In the genomic region with DNA sequence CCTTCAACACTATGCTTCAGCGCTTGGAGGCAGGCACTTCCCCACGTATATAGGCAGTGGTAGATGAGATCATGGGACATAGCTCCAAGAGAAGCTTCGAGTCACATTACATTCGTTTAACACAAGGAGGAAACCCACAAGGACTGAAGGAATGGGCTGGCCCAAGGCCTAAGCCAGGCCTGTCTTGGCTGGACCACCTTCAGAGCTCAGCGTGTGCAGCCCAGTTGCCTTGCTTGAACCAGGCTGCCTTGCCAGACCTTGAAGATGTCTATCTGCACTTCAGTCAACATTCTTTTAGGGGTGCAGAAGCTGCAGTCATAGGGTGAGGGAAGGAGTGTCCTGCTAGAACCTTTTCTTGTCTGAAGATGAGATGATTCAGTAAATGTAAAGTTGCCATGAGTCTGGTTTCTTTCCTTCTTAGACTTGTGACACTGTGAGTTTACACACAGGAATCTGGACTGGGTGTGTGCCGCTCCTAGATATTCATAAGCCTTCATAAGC, we compare ENCODE assay signal across 18 cellular contexts.
A peak's percentile ranks its signal among the peaks of the same experiment; 100 is the strongest.
DNase-seq lines count a peak whose midpoint lies in the region; ATAC-seq and TF ChIP-seq lines count a peak whose summit lies in the region.
"Had no signal": no experiment of that assay in that cellular context is flagged by ENCODE, and none has a peak within 500 bp of the region (broad histone marks: within the 10 kb centered on the region; RNA-seq: fewer than 3 reads in every experiment).

No MANE protein-coding gene starts in this region.

- ATAC-seq in activated naive CD8-positive, alpha-beta T cell treated with anti-CD3 and anti-CD28 coated beads, Interleukin-2, amount 50 U/mL, for 24 hours = no peak
- ATAC-seq in foreskin keratinocyte (peak; percentile 74), HG03354 (IDR thresholded peaks at IDR 0.05; ENCODE audit: poor library complexity, severe bottlenecking, unreplicated experiment) (no peak), HG02970 (IDR thresholded peaks at IDR 0.05; ENCODE audit: low FRiP score, unreplicated experiment) (no peak)
- ATAC-seq: A549, HCT116 had no signal

- H3K79me2 ChIP-seq in smooth muscle cell (ENCODE audit: low read depth) = no peaks in the 10 kb centered on the region

- in situ Hi-C loops in astrocyte of the cerebellum (cut with HindIII; ENCODE audit: low sequenced_read_pairs) = no loop called here

- H3K27me3 ChIP-seq in foreskin keratinocyte (no peaks in the 10 kb centered on the region), smooth muscle cell (ENCODE audit: low read depth) (no peaks in the 10 kb centered on the region)

- no peak for DNase-seq in activated naive CD8-positive, alpha-beta T cell treated with anti-CD3 and anti-CD28 coated beads, Interleukin-2, amount 50 U/mL, for 24 hours
- no peak for DNase-seq in activated naive CD8-positive, alpha-beta T cell treated with anti-CD3 and anti-CD28 coated beads for 36 hours
- DNase-seq in astrocyte of the cerebellum (ENCODE audit: low read depth) (peak; percentile 85), foreskin keratinocyte (peak; percentile 78 to 95), smooth muscle cell (lab: John Stamatoyannopoulos, UW; ENCODE audit: unreplicated experiment) (peak; percentile 3), NCI-H128 (lab: John Stamatoyannopoulos, UW; ENCODE audit: unreplicated experiment) (no peak)
- DNase-seq: activated CD4-positive, alpha-beta T cell treated with anti-CD3 and anti-CD28 coated beads for 4 hours; heart right ventricle; NCI-H2081 treated with DMSO at 0.1 percent for 48 hours; nephron progenitor cell; RPMI8226; T-helper 2 cell had no signal

- no peaks in the 10 kb centered on the region for H3K9me3 ChIP-seq in smooth muscle cell (replicated peaks; ENCODE audit: low read depth)
- H3K9me3 ChIP-seq: A549, thoracic aorta had no signal

- no peaks in the 10 kb centered on the region for H3K36me3 Mint-ChIP-seq in activated naive CD8-positive, alpha-beta T cell treated with anti-CD3 and anti-CD28 coated beads, Interleukin-2, amount 50 U/mL, for 24 hours (ENCODE audit: low read depth)
- H3K36me3 Mint-ChIP-seq in activated naive CD8-positive, alpha-beta T cell treated with anti-CD3 and anti-CD28 coated beads for 36 hours = no peaks in the 10 kb centered on the region

- 24% methylated on average over 6 of the region's 6 CpGs for WGBS in smooth muscle cell (ENCODE audit: low lambda C conversion rate)

- H3K27ac ChIP-seq in foreskin keratinocyte = peak overlapping the region; percentile 68
- H3K27ac ChIP-seq in smooth muscle cell (ENCODE audit: low read depth) = peak overlapping the region; percentile 84
- H3K27ac ChIP-seq: A549, heart right ventricle, thoracic aorta had no signal

- H3K4me3 ChIP-seq in astrocyte of the cerebellum (ENCODE audit: low read depth, low read length) (no peak overlapping the region), smooth muscle cell (no peak overlapping the region)
- H3K4me3 ChIP-seq: A549, heart right ventricle, thoracic aorta had no signal

- H3K36me3 ChIP-seq in smooth muscle cell (ENCODE audit: low read depth) = no peaks in the 10 kb centered on the region
- H3K36me3 ChIP-seq: heart right ventricle, thoracic aorta had no signal

- H3K4me1 Mint-ChIP-seq in activated naive CD8-positive, alpha-beta T cell treated with anti-CD3 and anti-CD28 coated beads, Interleukin-2, amount 50 U/mL, for 24 hours = peaks cover 34% of the 10 kb centered on the region
- H3K4me1 Mint-ChIP-seq in activated naive CD8-positive, alpha-beta T cell treated with anti-CD3 and anti-CD28 coated beads for 36 hours = peaks cover 15% of the 10 kb centered on the region

- H3F3A ChIP-seq in smooth muscle cell (ENCODE audit: low read depth) = peaks cover 7% of the 10 kb centered on the region

- peak overlapping the region; percentile 16 for H3K4me2 ChIP-seq in smooth muscle cell
- H3K4me2 ChIP-seq: A549 had no signal

- no peaks in the 10 kb centered on the region for H3K27me3 Mint-ChIP-seq in activated naive CD8-positive, alpha-beta T cell treated with anti-CD3 and anti-CD28 coated beads, Interleukin-2, amount 50 U/mL, for 24 hours
- H3K27me3 Mint-ChIP-seq in activated naive CD8-positive, alpha-beta T cell treated with anti-CD3 and anti-CD28 coated beads for 36 hours = peaks cover 15% of the 10 kb centered on the region

- H4K20me1 ChIP-seq in smooth muscle cell (ENCODE audit: low read depth) = no peaks in the 10 kb centered on the region

- TF ChIP-seq CTCF in astrocyte of the cerebellum (IDR thresholded peaks at IDR 0.05; ENCODE audit: low read depth, low read length, missing control alignments) = no peak
- TF ChIP-seq CTCF in foreskin keratinocyte (conservative IDR thresholded peaks at IDR 0.05) = no peak
- no peak for TF ChIP-seq CTCF in smooth muscle cell (IDR thresholded peaks at IDR 0.05; ENCODE audit: borderline replicate concordance, insufficient read depth, poor library complexity, severe bottlenecking)

- peak overlapping the region; percentile 50 for H3K27ac Mint-ChIP-seq in activated naive CD8-positive, alpha-beta T cell treated with anti-CD3 and anti-CD28 coated beads, Interleukin-2, amount 50 U/mL, for 24 hours
- H3K27ac Mint-ChIP-seq in activated naive CD8-positive, alpha-beta T cell treated with anti-CD3 and anti-CD28 coated beads for 36 hours = no peak overlapping the region
- H3K27ac Mint-ChIP-seq: activated T-helper 1 cell treated with anti-CD3 and anti-CD28 coated beads, Interleukin-12 subunit alpha, Interleukin-12 subunit beta, Interleukin-2, Interleukin-4 antibody, amounts not matched to agents 30 ng/mL and 10 ng/mL and 1 ng/mL, durations not matched to agents 14 hours and 24 hours and 36 hours; nephron progenitor cell had no signal

- no peak overlapping the region for H3K4me3 Mint-ChIP-seq in activated naive CD8-positive, alpha-beta T cell treated with anti-CD3 and anti-CD28 coated beads, Interleukin-2, amount 50 U/mL, for 24 hours
- H3K4me3 Mint-ChIP-seq in activated naive CD8-positive, alpha-beta T cell treated with anti-CD3 and anti-CD28 coated beads for 36 hours = no peak overlapping the region
- H3K4me3 Mint-ChIP-seq: activated T-helper 1 cell treated with anti-CD3 and anti-CD28 coated beads, Interleukin-12 subunit alpha, Interleukin-12 subunit beta, Interleukin-2, Interleukin-4 antibody, amounts not matched to agents 30 ng/mL and 10 ng/mL and 1 ng/mL, durations not matched to agents 14 hours and 24 hours and 36 hours; nephron progenitor cell had no signal

- peak overlapping the region; percentile 67 for H3K9ac ChIP-seq in smooth muscle cell (ENCODE audit: low read depth)

- peak overlapping the region; percentile 1 for H2AFZ ChIP-seq in smooth muscle cell (ENCODE audit: low read depth)

- H3K4me1 ChIP-seq in foreskin keratinocyte = peaks cover 13% of the 10 kb centered on the region
- H3K4me1 ChIP-seq in smooth muscle cell (ENCODE audit: low read depth) = peaks cover 9% of the 10 kb centered on the region
- H3K4me1 ChIP-seq: A549 had no signal

- H3K9me3 Mint-ChIP-seq in activated naive CD8-positive, alpha-beta T cell treated with anti-CD3 and anti-CD28 coated beads, Interleukin-2, amount 50 U/mL, for 24 hours = no peaks in the 10 kb centered on the region
- H3K9me3 Mint-ChIP-seq in activated naive CD8-positive, alpha-beta T cell treated with anti-CD3 and anti-CD28 coated beads for 36 hours = peaks cover 2% of the 10 kb centered on the region
- H3K9me3 Mint-ChIP-seq: nephron progenitor cell had no signal

Comparison
In these comparisons a context has a peak if more than half of its experiments do, and no peak if none do; other contexts are left out.
1. DNase-seq: peak in astrocyte of the cerebellum (single experiment), foreskin keratinocyte (2 of 2) and smooth muscle cell (single experiment); none in activated naive CD8-positive, alpha-beta T cell treated with anti-CD3 and anti-CD28 coated beads, Interleukin-2, amount 50 U/mL, for 24 hours (single experiment), activated naive CD8-positive, alpha-beta T cell treated with anti-CD3 and anti-CD28 coated beads for 36 hours (single experiment) and NCI-H128 (single experiment).